15 cellular contexts compared by ENCODE assay signal in the genomic region with DNA sequence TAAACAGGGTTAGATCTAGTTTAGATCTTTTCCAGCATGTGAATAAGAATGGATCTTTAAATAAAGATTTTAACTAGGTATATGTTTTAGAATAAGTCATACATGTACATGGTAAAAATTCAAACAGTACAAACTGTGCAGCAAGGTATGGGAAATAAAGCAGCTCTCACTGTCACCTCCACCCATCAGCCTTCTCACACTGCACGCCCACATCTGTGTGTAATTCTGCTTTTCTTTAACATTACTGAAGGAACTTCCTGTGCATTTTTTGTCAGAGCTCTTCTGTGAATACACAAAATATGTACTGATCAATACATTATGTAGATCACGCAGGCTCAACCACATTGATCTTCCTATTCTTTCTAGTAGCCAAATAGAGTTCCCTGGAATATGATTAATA. TPM values are rescaled to one million over a fixed set of nuclear protein-coding genes. Genes with fewer than 3 reads are reported as not detected.
A peak's percentile ranks its signal among the peaks of the same experiment; 100 is the strongest.
DNase-seq lines count a peak whose midpoint lies in the region; ATAC-seq, FAIRE-seq and TF ChIP-seq lines count a peak whose summit lies in the region.
"Had no signal": no experiment of that assay in that cellular context is flagged by ENCODE, and none has a peak within 500 bp of the region (broad histone marks: within the 10 kb centered on the region; RNA-seq: fewer than 3 reads in every experiment).

No MANE protein-coding gene starts in this region.

- TF ChIP-seq POLR2A in body of pancreas (IDR thresholded peaks at IDR 0.05): no peak

- no peak for TF ChIP-seq CTCF in neural cell (IDR thresholded peaks at IDR 0.05; ENCODE audit: poor library complexity, severe bottlenecking)
- no peak for TF ChIP-seq CTCF in body of pancreas (IDR thresholded peaks at IDR 0.05)

- H3K27me3 Mint-ChIP-seq in activated CD4-positive, alpha-beta T cell treated with anti-CD3 and anti-CD28 coated beads, Interleukin-2, amount 10 ng/mL, durations not matched to agents 24 days and 14 days: no peaks in the 10 kb centered on the region
- no peaks in the 10 kb centered on the region for H3K27me3 Mint-ChIP-seq in activated CD4-positive, alpha-beta memory T cell treated with anti-CD3 and anti-CD28 coated beads for 36 hours

- H4K20me1 ChIP-seq in neural cell (ENCODE audit: insufficient read depth): no peaks in the 10 kb centered on the region

- no peaks in the 10 kb centered on the region for H3K79me2 ChIP-seq in neural cell (replicated peaks; ENCODE audit: insufficient read depth, low read length)

- TF ChIP-seq RAD21 in neural cell (conservative IDR thresholded peaks at IDR 0.05): no peak

- FAIRE-seq in GM19239 (lab: Jason Lieb, UNC): peak; percentile 80
- FAIRE-seq: A549 had no signal

- ATAC-seq in body of pancreas: no peak
- ATAC-seq: A549 had no signal

- H3K36me3 ChIP-seq in neural cell (ENCODE audit: insufficient read depth, low read length) (no peaks in the 10 kb centered on the region), body of pancreas (replicated peaks in 1 of 2; ENCODE audit: insufficient read depth in 1 of 2, low read depth in 2 of 2) (no peaks in the 10 kb centered on the region)
- H3K36me3 ChIP-seq: brain microvascular endothelial cell had no signal

- no peak for TF ChIP-seq EP300 in neural cell (conservative IDR thresholded peaks at IDR 0.05; ENCODE audit: poor library complexity, severe bottlenecking)

- WGBS in body of pancreas, 2 donors: 66 to 80% methylated on average over 2 of the region's 2 CpGs

- peak overlapping the region; percentile 57 for H3K27ac ChIP-seq in neural cell (ENCODE audit: low read length)
- H3K27ac ChIP-seq in body of pancreas: no peak overlapping the region
- H3K27ac ChIP-seq: A549, brain microvascular endothelial cell, dorsolateral prefrontal cortex had no signal

- peak overlapping the region; percentile 1 for H3K9ac ChIP-seq in neural cell (ENCODE audit: low read length)

- peaks cover 44% of the 10 kb centered on the region for H3K36me3 Mint-ChIP-seq in activated CD4-positive, alpha-beta T cell treated with anti-CD3 and anti-CD28 coated beads, Interleukin-2, amount 10 ng/mL, durations not matched to agents 24 days and 14 days (ENCODE audit: low read depth)
- peaks cover 38% of the 10 kb centered on the region for H3K36me3 Mint-ChIP-seq in activated CD4-positive, alpha-beta memory T cell treated with anti-CD3 and anti-CD28 coated beads for 36 hours

- H3K27me3 ChIP-seq in neural cell (ENCODE audit: insufficient read depth, low read depth, low read length) (no peaks in the 10 kb centered on the region), body of pancreas (no peaks in the 10 kb centered on the region)
- H3K27me3 ChIP-seq: brain microvascular endothelial cell had no signal

- no peaks in the 10 kb centered on the region for H3K9me2 ChIP-seq in neural cell (ENCODE audit: insufficient read depth, low read length)

- CTCF ChIA-PET in activated CD4-positive, alpha-beta memory T cell treated with anti-CD3 and anti-CD28 coated beads for 36 hours (lab: Charles Lee): interaction anchor here (1.0 to 8.9 kb wide), 7 partner anchors 10 to 300 kb away, joined by 3 to 120 read pairs (median 5); a partner anchor contains a TSS

- POLR2A ChIA-PET in activated CD4-positive, alpha-beta memory T cell treated with anti-CD3 and anti-CD28 coated beads for 36 hours (lab: Charles Lee): interaction anchor here (1.0 to 9.8 kb wide), 4 partner anchors 10 to 128 kb away, joined by 3 to 96 read pairs (median 18); no protein-coding TSS in a partner anchor

- H3K4me1 ChIP-seq in body of pancreas: peaks cover 16% of the 10 kb centered on the region

- H3K27ac Mint-ChIP-seq in activated CD4-positive, alpha-beta T cell treated with anti-CD3 and anti-CD28 coated beads, Interleukin-2, amount 10 ng/mL, durations not matched to agents 24 days and 14 days: peak overlapping the region; percentile 94
- H3K27ac Mint-ChIP-seq in activated CD4-positive, alpha-beta memory T cell treated with anti-CD3 and anti-CD28 coated beads for 36 hours: peak overlapping the region; percentile 95

- H3K4me2 ChIP-seq in neural cell (ENCODE audit: low read length): no peak overlapping the region
- H3K4me2 ChIP-seq: A549 had no signal

- intact Hi-C loops in activated CD4-positive, alpha-beta T cell treated with anti-CD3 and anti-CD28 coated beads, Interleukin-2, amount 10 ng/mL, durations not matched to agents 24 days and 14 days (cut with micrococcal nuclease): loop anchor here (2.0 to 10.0 kb wide), 4 partner anchors 101 to 1371 kb away; a partner anchor contains a TSS
- intact Hi-C loops in activated CD4-positive, alpha-beta memory T cell treated with anti-CD3 and anti-CD28 coated beads for 36 hours (cut with micrococcal nuclease): loop anchor here (2.0 to 5.0 kb wide), 3 partner anchors 379 to 1004 kb away; a partner anchor contains a TSS
- intact Hi-C loops in body of pancreas (cut with DNase I): no loop called here

- peak; percentile 74 for DNase-seq in activated CD4-positive, alpha-beta T cell treated with anti-CD3 and anti-CD28 coated beads, Interleukin-2, amount 10 ng/mL, durations not matched to agents 24 days and 14 days
- no peak for DNase-seq in activated CD4-positive, alpha-beta T cell treated with anti-CD3 and anti-CD28 coated beads, Interleukin-2, amount 50 U/mL, for 48 hours
- DNase-seq in GM19239 (ENCODE audit: insufficient read length, low spot score) (no peak), body of pancreas (no peak), KG1 (lab: John Stamatoyannopoulos, UW) (no peak), HT-29 (ENCODE audit: low spot score) (no peak)
- peak; percentile 48 for DNase-seq in activated CD4-positive, alpha-beta memory T cell treated with anti-CD3 and anti-CD28 coated beads for 36 hours
- DNase-seq: brain microvascular endothelial cell, dorsolateral prefrontal cortex, hypothalamus, NCI-H2171, retina, SHP77 treated with DMSO at 0.1 percent for 48 hours had no signal

- H3K4me3 ChIP-seq in neural cell (ENCODE audit: low read length) (no peak overlapping the region), body of pancreas (no peak overlapping the region)
- H3K4me3 ChIP-seq: A549, dorsolateral prefrontal cortex had no signal

- no peaks in the 10 kb centered on the region for H3K9me3 Mint-ChIP-seq in activated CD4-positive, alpha-beta T cell treated with anti-CD3 and anti-CD28 coated beads, Interleukin-2, amount 10 ng/mL, durations not matched to agents 24 days and 14 days
- H3K9me3 Mint-ChIP-seq in activated CD4-positive, alpha-beta memory T cell treated with anti-CD3 and anti-CD28 coated beads for 36 hours: no peaks in the 10 kb centered on the region

- no peaks in the 10 kb centered on the region for H3K9me3 ChIP-seq in neural cell (ENCODE audit: low read length)
- H3K9me3 ChIP-seq in body of pancreas: no peaks in the 10 kb centered on the region
- H3K9me3 ChIP-seq: A549 had no signal

- H3F3A ChIP-seq in neural cell (ENCODE audit: insufficient read depth, low read length, poor library complexity, severe bottlenecking): no peaks in the 10 kb centered on the region

- peaks cover 65% of the 10 kb centered on the region for H3K4me1 Mint-ChIP-seq in activated CD4-positive, alpha-beta T cell treated with anti-CD3 and anti-CD28 coated beads, Interleukin-2, amount 10 ng/mL, durations not matched to agents 24 days and 14 days
- H3K4me1 Mint-ChIP-seq in activated CD4-positive, alpha-beta memory T cell treated with anti-CD3 and anti-CD28 coated beads for 36 hours (ENCODE audit: low read depth): peaks cover 70% of the 10 kb centered on the region

- H2AFZ ChIP-seq in neural cell (ENCODE audit: low read depth, low read length): no peak overlapping the region

- H3K4me3 Mint-ChIP-seq in activated CD4-positive, alpha-beta T cell treated with anti-CD3 and anti-CD28 coated beads, Interleukin-2, amount 10 ng/mL, durations not matched to agents 24 days and 14 days: peak overlapping the region; percentile 87
- H3K4me3 Mint-ChIP-seq in activated CD4-positive, alpha-beta memory T cell treated with anti-CD3 and anti-CD28 coated beads for 36 hours: peak overlapping the region; percentile 55

TF ChIP-seq in neural cell, 6 proteins besides CTCF, POLR2A, EP300 and RAD21:
- TF ChIP-seq EZH2 (IDR thresholded peaks at IDR 0.05; ENCODE audit: borderline replicate concordance, insufficient read depth, low read length, poor library complexity, severe bottlenecking) (no peak), POLR2AphosphoS5 (IDR thresholded peaks at IDR 0.05) (no peak), MXI1 (conservative IDR thresholded peaks at IDR 0.05; ENCODE audit: poor library complexity, severe bottlenecking) (no peak), TAF1 (IDR thresholded peaks at IDR 0.05; ENCODE audit: low read depth) (no peak), SMC3 (conservative IDR thresholded peaks at IDR 0.05; ENCODE audit: poor library complexity) (no peak)
- TF ChIP-seq, protein P1, sequence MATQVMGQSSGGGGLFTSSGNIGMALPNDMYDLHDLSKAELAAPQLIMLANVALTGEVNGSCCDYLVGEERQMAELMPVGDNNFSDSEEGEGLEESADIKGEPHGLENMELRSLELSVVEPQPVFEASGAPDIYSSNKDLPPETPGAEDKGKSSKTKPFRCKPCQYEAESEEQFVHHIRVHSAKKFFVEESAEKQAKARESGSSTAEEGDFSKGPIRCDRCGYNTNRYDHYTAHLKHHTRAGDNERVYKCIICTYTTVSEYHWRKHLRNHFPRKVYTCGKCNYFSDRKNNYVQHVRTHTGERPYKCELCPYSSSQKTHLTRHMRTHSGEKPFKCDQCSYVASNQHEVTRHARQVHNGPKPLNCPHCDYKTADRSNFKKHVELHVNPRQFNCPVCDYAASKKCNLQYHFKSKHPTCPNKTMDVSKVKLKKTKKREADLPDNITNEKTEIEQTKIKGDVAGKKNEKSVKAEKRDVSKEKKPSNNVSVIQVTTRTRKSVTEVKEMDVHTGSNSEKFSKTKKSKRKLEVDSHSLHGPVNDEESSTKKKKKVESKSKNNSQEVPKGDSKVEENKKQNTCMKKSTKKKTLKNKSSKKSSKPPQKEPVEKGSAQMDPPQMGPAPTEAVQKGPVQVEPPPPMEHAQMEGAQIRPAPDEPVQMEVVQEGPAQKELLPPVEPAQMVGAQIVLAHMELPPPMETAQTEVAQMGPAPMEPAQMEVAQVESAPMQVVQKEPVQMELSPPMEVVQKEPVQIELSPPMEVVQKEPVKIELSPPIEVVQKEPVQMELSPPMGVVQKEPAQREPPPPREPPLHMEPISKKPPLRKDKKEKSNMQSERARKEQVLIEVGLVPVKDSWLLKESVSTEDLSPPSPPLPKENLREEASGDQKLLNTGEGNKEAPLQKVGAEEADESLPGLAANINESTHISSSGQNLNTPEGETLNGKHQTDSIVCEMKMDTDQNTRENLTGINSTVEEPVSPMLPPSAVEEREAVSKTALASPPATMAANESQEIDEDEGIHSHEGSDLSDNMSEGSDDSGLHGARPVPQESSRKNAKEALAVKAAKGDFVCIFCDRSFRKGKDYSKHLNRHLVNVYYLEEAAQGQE (IDR thresholded peaks at IDR 0.05; ENCODE audit: borderline replicate concordance): no peak
TF ChIP-seq in neural cell: peak in this region for 0.

RNA-seq across cellular contexts. Expression of a gene that starts 3.4 kb away (rescaled TPM):
- 38.2 and 39.8 TPM in 2 replicates for total RNA-seq in activated CD4-positive, alpha-beta T cell treated with anti-CD3 and anti-CD28 coated beads, Interleukin-2, amount 10 ng/mL, durations not matched to agents 24 days and 14 days
- 10 to 100 TPM; 55.9 to 56.3 TPM for total RNA-seq in activated CD4-positive, alpha-beta memory T cell treated with anti-CD3 and anti-CD28 coated beads for 36 hours
- polyA plus RNA-seq in neural cell: 0.72 TPM in 1 of 2 replicates, not detected in the other
- polyA minus RNA-seq in neural cell: not detected in 2 replicates
- 100 to 1,000 TPM in 1 of 2 donors, 10 to 100 TPM in 1; 13.2 to 161 TPM for total RNA-seq in body of pancreas
- total RNA-seq in HT-29 (2014; rRNA removed; shearing (Covaris generic)): 19.4 and 20.1 TPM in 2 replicates

Comparison
In these comparisons a context has a peak if more than half of its experiments do, and no peak if none do; other contexts are left out.
1. DNase-seq: peak in activated CD4-positive, alpha-beta T cell treated with anti-CD3 and anti-CD28 coated beads, Interleukin-2, amount 10 ng/mL, durations not matched to agents 24 days and 14 days (single experiment) and activated CD4-positive, alpha-beta memory T cell treated with anti-CD3 and anti-CD28 coated beads for 36 hours (single experiment); none in activated CD4-positive, alpha-beta T cell treated with anti-CD3 and anti-CD28 coated beads, Interleukin-2, amount 50 U/mL, for 48 hours (0 of 2), GM19239 (single experiment), body of pancreas (0 of 4), KG1 (single experiment) and HT-29 (single experiment).